Comparison of ENCODE assay signal across 9 cellular contexts in the genomic region with DNA sequence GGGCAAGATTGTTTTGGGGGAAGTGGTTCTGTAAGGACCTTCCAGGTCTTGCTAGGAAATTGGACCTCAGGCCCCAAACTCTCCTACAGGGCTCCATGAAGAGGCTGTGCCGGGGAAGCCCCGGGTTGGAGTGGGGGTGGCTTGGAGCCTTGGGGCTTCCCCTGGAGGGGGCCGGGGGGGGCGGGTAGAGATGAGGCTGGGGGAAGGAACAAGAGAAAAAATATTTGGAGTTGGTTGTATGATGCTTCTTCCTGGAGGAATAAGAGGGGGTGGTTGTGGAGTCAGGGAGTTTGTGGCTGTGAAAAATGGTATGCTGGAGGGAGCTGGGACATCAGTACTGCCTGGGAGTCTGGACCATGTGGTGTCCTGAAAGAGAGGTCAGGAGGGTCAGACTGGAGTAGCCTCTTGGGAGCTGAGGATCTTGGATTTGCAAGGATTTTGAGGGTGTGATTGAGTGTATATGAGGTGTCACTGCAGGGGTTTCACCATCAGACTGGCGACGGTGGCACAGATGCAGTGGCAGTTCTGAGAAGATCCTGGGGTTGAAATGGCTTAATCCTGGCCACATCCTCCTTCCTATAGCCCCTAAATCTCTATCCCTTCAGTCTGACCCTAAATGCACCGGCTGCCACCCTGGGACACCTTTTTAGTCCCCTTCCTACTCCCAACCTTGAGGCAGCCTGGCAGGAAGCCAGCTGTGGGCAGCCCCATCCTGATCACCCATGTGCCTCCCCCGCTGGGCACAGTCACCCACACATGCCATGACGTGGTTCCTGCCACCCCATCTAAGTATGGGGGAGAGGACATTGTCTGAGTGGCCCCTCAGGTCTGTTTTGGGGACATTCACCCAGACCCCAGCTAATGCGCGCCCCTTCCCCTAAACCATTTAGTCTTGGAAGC. TPM values are rescaled to one million over a fixed set of nuclear protein-coding genes. Genes with fewer than 3 reads are reported as not detected.
DNase-seq lines count a peak whose midpoint lies in the region; ATAC-seq and TF ChIP-seq lines count a peak whose summit lies in the region.
"Had no signal": no experiment of that assay in that cellular context is flagged by ENCODE, and none has a peak within 500 bp of the region (broad histone marks: within the 10 kb centered on the region; RNA-seq: fewer than 3 reads in every experiment).

No MANE protein-coding gene starts in this region.

- CTCF ChIA-PET in AG04450 (lab: Charles Lee): interaction anchor here (0.7 to 1.7 kb wide), 6 partner anchors 11 to 101 kb away, joined by 3 to 5 read pairs (median 4); a partner anchor contains a TSS

- no peak for TF ChIP-seq POLR2A in stomach (IDR thresholded peaks at IDR 0.05)

- no peaks in the 10 kb centered on the region for H3K36me3 ChIP-seq in adipocyte (ENCODE audit: control insufficient read depth, insufficient read depth, low read length, severe bottlenecking)
- no peaks in the 10 kb centered on the region for H3K36me3 ChIP-seq in stomach
- H3K36me3 ChIP-seq: cardiac muscle cell had no signal

- H3K27ac ChIP-seq in AG04450 (ENCODE audit: low read depth, low read length) (no peak overlapping the region), stomach (peak overlapping the region; percentile 70 to 98 (median 93))
- H3K27ac ChIP-seq: cardiac muscle cell had no signal

- TF ChIP-seq EP300 in stomach (IDR thresholded peaks at IDR 0.05): no peak

- H3K4me3 ChIP-seq in AG04450 (ENCODE audit: low read depth, low read length) (peak overlapping the region; percentile 82), adipocyte (ENCODE audit: low read length) (peak overlapping the region; percentile 94), mononuclear cell (ENCODE audit: low read length) (peak overlapping the region; percentile 98), stomach (peak overlapping the region; percentile 81 to 99 (median 94))

- DNase-seq in AG04450 (ENCODE audit: low read depth, low spot score) (no peak), RPMI8226 (peak; percentile 85), adipocyte (ENCODE audit: low read depth) (no peak), stomach (peak; percentile 59), T1000 (lab: John Stamatoyannopoulos, UW) (no peak), HPDE6-E6E7 (ENCODE audit: extremely low spot score) (no peak)

- H3K4me1 ChIP-seq in adipocyte (ENCODE audit: control insufficient read depth, insufficient read depth, low read length): peaks cover 70% of the 10 kb centered on the region
- H3K4me1 ChIP-seq in mononuclear cell (ENCODE audit: insufficient read depth, low read length): peaks cover 87% of the 10 kb centered on the region
- peaks cover 87 to 96% (median 94%) of the 10 kb centered on the region in 4 donors for H3K4me1 ChIP-seq in stomach

- TF ChIP-seq CTCF in AG04450 (IDR thresholded peaks at IDR 0.05; ENCODE audit: low read depth, low read length): no peak
- no peak for TF ChIP-seq CTCF in stomach (IDR thresholded peaks at IDR 0.05)

- H3K9me3 ChIP-seq in AG04450 (ENCODE audit: control insufficient read depth, insufficient read depth, low read length) (peaks cover 2% of the 10 kb centered on the region; the same call in 1 of the 2 replicates), adipocyte (ENCODE audit: control insufficient read depth, low read length) (no peaks in the 10 kb centered on the region), mononuclear cell (ENCODE audit: low read depth, low read length) (no peaks in the 10 kb centered on the region), stomach (no peaks in the 10 kb centered on the region)

- POLR2A ChIA-PET in AG04450 (lab: Yijun Ruan, JAX): no interaction called here

- no peaks in the 10 kb centered on the region for H3K27me3 ChIP-seq in AG04450 (ENCODE audit: control insufficient read depth, insufficient read depth, low read length)
- no peaks in the 10 kb centered on the region for H3K27me3 ChIP-seq in adipocyte (replicated peaks; ENCODE audit: control insufficient read depth, insufficient read depth, low read length)
- H3K27me3 ChIP-seq in mononuclear cell (ENCODE audit: insufficient read depth, low read length): no peaks in the 10 kb centered on the region
- H3K27me3 ChIP-seq in stomach: no peaks in the 10 kb centered on the region
- H3K27me3 ChIP-seq: cardiac muscle cell had no signal

- 45 to 55% (median 52%) methylated on average over 11 of the region's 11 CpGs for WGBS in stomach, 5 donors

- peak overlapping the region; percentile 91 for H3K9ac ChIP-seq in adipocyte (ENCODE audit: low read length)

- no peak for ATAC-seq in HG02798 (IDR thresholded peaks at IDR 0.05; ENCODE audit: poor library complexity, unreplicated experiment)

- intact Hi-C loops in stomach (cut with DNase I; ENCODE audit: low total_unique reads): no loop called here

RNA-seq across cellular contexts. Expression of a gene that starts 10.9 kb away (rescaled TPM):
- polyA plus RNA-seq in AG04450 (2011; rRNA removed) (4.9 and 7.5 TPM in 2 replicates), stomach (10 to 100 TPM; 11.2 to 20.0 (median 17.1) TPM)
- 9.7 and 10.2 TPM in 2 replicates for polyA minus RNA-seq in AG04450 (2011; rRNA and poly(A)+ RNA removed)
- total RNA-seq in mononuclear cell (67.9 TPM), stomach (10 to 100 TPM; 14.3 to 40.8 (median 24.6) TPM)

RNA-seq across cellular contexts. Expression of a gene that starts 32.2 kb away (rescaled TPM):
- polyA plus RNA-seq in AG04450 (2011; rRNA removed) (8.6 and 9.1 TPM in 2 replicates), stomach (1 to 10 TPM; 1.1 to 4.0 (median 3.1) TPM)
- 4.9 and 5.8 TPM in 2 replicates for polyA minus RNA-seq in AG04450 (2011; rRNA and poly(A)+ RNA removed)
- total RNA-seq in mononuclear cell (0.21 TPM), stomach (1 to 10 TPM in 4 of 5 donors, not detected in 1; 1.4 to 9.8 (median 4.5) TPM)

RNA-seq across cellular contexts. Expression of a gene that starts 44.6 kb away (rescaled TPM):
- polyA plus RNA-seq in AG04450 (2011; rRNA removed): 0.41 and 0.97 TPM in 2 replicates
- 0.39 TPM in 1 of 2 replicates, not detected in the other for polyA minus RNA-seq in AG04450 (2011; rRNA and poly(A)+ RNA removed)
- total RNA-seq in mononuclear cell: 0.21 TPM
- 1 to 10 TPM in 1 of 5 donors, under 1 TPM in 1, not detected in 3; 0.55 to 1.2 TPM for total RNA-seq in stomach
- not detected for polyA plus RNA-seq in stomach

Comparison
In these comparisons a context has a peak if more than half of its experiments do, and no peak if none do; other contexts are left out.
1. DNase-seq: peak in RPMI8226 (single experiment) and stomach (single experiment); none in AG04450 (single experiment), adipocyte (single experiment), T1000 (single experiment) and HPDE6-E6E7 (single experiment).
2. Peak in every context shown above with its lines, with median percentiles within 50 percentile points of each other: H3K4me3 ChIP-seq.